8 cellular contexts compared by ENCODE assay signal in genomic region chr13:42333613-42334328, GRCh38.
DNase-seq lines count a peak whose midpoint lies in the region; FAIRE-seq and TF ChIP-seq lines count a peak whose summit lies in the region.

No MANE protein-coding gene starts in this region.

- no peaks in the 10 kb centered on the region for H3K36me3 Mint-ChIP-seq in activated T-cell treated with anti-CD3 and anti-CD28 coated beads, Interleukin-2, amount 50 U/mL, for 24 hours (ENCODE audit: low read depth)

- H3K9me1 ChIP-seq in keratinocyte (ENCODE audit: control insufficient read depth, extremely low read depth, insufficient read depth, low read length): no peaks in the 10 kb centered on the region

- in situ Hi-C loops in KBM-7 (cut with MboI; ENCODE audit: low pct_unique_long_range_greater_than_20kb, low sequenced_read_pairs): no loop called here

- H3K9me3 ChIP-seq in keratinocyte (ENCODE audit: control insufficient read depth, low read depth, low read length): no peaks in the 10 kb centered on the region

- H3K9me3 Mint-ChIP-seq in activated T-cell treated with anti-CD3 and anti-CD28 coated beads, Interleukin-2, amount 50 U/mL, for 24 hours: no peaks in the 10 kb centered on the region

- peak; percentile 40 to 49 (median 49) for TF ChIP-seq CTCF in keratinocyte (optimal IDR thresholded peaks at IDR 0.05 in 1 of 3, IDR thresholded peaks at IDR 0.05 in 1 of 3, conservative IDR thresholded peaks at IDR 0.05 in 1 of 3; ENCODE audit: extremely low read depth in 1 of 3, insufficient read depth in 2 of 3, low read length in 3 of 3)
- no peak for TF ChIP-seq CTCF in coronary artery (IDR thresholded peaks at IDR 0.05)

- no peak overlapping the region for H3K4me2 ChIP-seq in keratinocyte (ENCODE audit: control insufficient read depth, extremely low read depth, insufficient read depth, low read depth, low read length)

- dilution Hi-C loops in keratinocyte (cut with MboI; ENCODE audit: extremely low pct_ligation_motif_present, low sequenced_read_pairs): no loop called here

- H3K27me3 ChIP-seq in keratinocyte (ENCODE audit: control insufficient read depth, extremely low read depth, insufficient read depth, low read length): peaks cover 2% of the 10 kb centered on the region

- H3K79me2 ChIP-seq in keratinocyte (ENCODE audit: control insufficient read depth, insufficient read depth, low read length): no peaks in the 10 kb centered on the region

- no peaks in the 10 kb centered on the region for H3K36me3 ChIP-seq in keratinocyte (ENCODE audit: control insufficient read depth in 2 of 2, extremely low read depth in 1 of 2, insufficient read depth in 2 of 2, low read length in 2 of 2)

- H3K4me3 Mint-ChIP-seq in activated T-cell treated with anti-CD3 and anti-CD28 coated beads, Interleukin-2, amount 50 U/mL, for 24 hours: no peak overlapping the region

- H3K27me3 Mint-ChIP-seq in activated T-cell treated with anti-CD3 and anti-CD28 coated beads, Interleukin-2, amount 50 U/mL, for 24 hours: no peaks in the 10 kb centered on the region

- no peak overlapping the region for H3K9ac ChIP-seq in keratinocyte (ENCODE audit: control insufficient read depth, extremely low read depth, insufficient read depth, low read length)

- DNase-seq in DMS53 (lab: John Stamatoyannopoulos, UW) (peak; percentile 69), GM19240 (ENCODE audit: insufficient read length, low spot score) (peak; percentile 11), KBM-7 (peak; percentile 10), keratinocyte (ENCODE audit: low read depth, low spot score) (no peak), coronary artery (ENCODE audit: low spot score) (no peak), NCI-H1092 treated with DMSO at 0.1 percent for 48 hours (lab: John Stamatoyannopoulos, UW) (no peak), epidermal melanocyte (ENCODE audit: insufficient read length, low spot score) (no peak)
- peak; percentile 61 for DNase-seq in activated T-cell treated with anti-CD3 and anti-CD28 coated beads, Interleukin-2, amount 50 U/mL, for 24 hours

- no peak overlapping the region for H3K27ac ChIP-seq in keratinocyte (ENCODE audit: control insufficient read depth, insufficient read depth, low read length)
- H3K27ac ChIP-seq in coronary artery: no peak overlapping the region

- no peaks in the 10 kb centered on the region for H3K4me1 ChIP-seq in keratinocyte (ENCODE audit: control insufficient read depth, extremely low read depth, insufficient read depth, low read length)

- no peaks in the 10 kb centered on the region for H4K20me1 ChIP-seq in keratinocyte (ENCODE audit: control insufficient read depth, extremely low read depth, insufficient read depth, low read length)

- H3K27ac Mint-ChIP-seq in activated T-cell treated with anti-CD3 and anti-CD28 coated beads, Interleukin-2, amount 50 U/mL, for 24 hours: peak overlapping the region; percentile 85

- FAIRE-seq in keratinocyte (lab: Jason Lieb, UNC): peak; percentile 9

- H3K4me1 Mint-ChIP-seq in activated T-cell treated with anti-CD3 and anti-CD28 coated beads, Interleukin-2, amount 50 U/mL, for 24 hours (ENCODE audit: low read depth): peaks cover 47% of the 10 kb centered on the region

- no peak overlapping the region for H2AFZ ChIP-seq in keratinocyte (ENCODE audit: control insufficient read depth, low read length)

- H3K4me3 ChIP-seq in keratinocyte (ENCODE audit: control insufficient read depth in 2 of 3, extremely low read depth in 1 of 3, insufficient read depth in 2 of 3, low read depth in 1 of 3, low read length in 3 of 3) (no peak overlapping the region), coronary artery (no peak overlapping the region)

Comparison
In these comparisons a context has a peak if more than half of its experiments do, and no peak if none do; other contexts are left out.
1. DNase-seq: peak in DMS53 (single experiment), GM19240 (single experiment), KBM-7 (single experiment) and activated T-cell treated with anti-CD3 and anti-CD28 coated beads, Interleukin-2, amount 50 U/mL, for 24 hours (single experiment); none in keratinocyte (single experiment), coronary artery (single experiment), NCI-H1092 treated with DMSO at 0.1 percent for 48 hours (single experiment) and epidermal melanocyte (single experiment).